35 cellular contexts compared by ENCODE assay signal in genomic region chr2:219581346-219581745, GRCh38. TPM values are rescaled to one million over a fixed set of nuclear protein-coding genes. Genes with fewer than 3 reads are reported as not detected.
"Had no signal": no experiment of that assay in that cellular context is flagged by ENCODE, and none has a peak within 500 bp of the region (broad histone marks: within the 10 kb centered on the region; RNA-seq: fewer than 3 reads in every experiment).

No MANE protein-coding gene starts in this region.

- H3K4me3 ChIP-seq: adrenal gland, body of pancreas, breast epithelium had no signal

- FAIRE-seq: astrocyte, TTC549 had no signal

- H3K9me3 ChIP-seq: adrenal gland, body of pancreas, breast epithelium had no signal

- H3K27me3 ChIP-seq: adrenal gland, body of pancreas, brain microvascular endothelial cell, breast epithelium had no signal

- H3K27ac ChIP-seq: adrenal gland, body of pancreas, brain microvascular endothelial cell, breast epithelium, VCaP had no signal

- ATAC-seq: activated CD8-positive, alpha-beta T cell treated with anti-CD3 and anti-CD28 coated beads for 36 hours; activated naive CD4-positive, alpha-beta T cell treated with anti-CD3 and anti-CD28 coated beads, Interleukin-2, amount 50 U/mL, for 72 hours; activated T-cell treated with anti-CD3 and anti-CD28 coated beads, Interleukin-2, amount 50 U/mL, for 4 hours; activated T-cell treated with anti-CD3 and anti-CD28 coated beads, Interleukin-2, amount 50 U/mL, for 72 hours; activated T-helper 17 cell treated with anti-CD3 and anti-CD28 coated beads, Interleukin-2, amount 50 U/mL, for 72 hours; body of pancreas had no signal

- H3K36me3 ChIP-seq: adrenal gland, brain microvascular endothelial cell, breast epithelium had no signal

- DNase-seq: activated B cell treated with CpG ODN at 0.5 μM for 24 hours; activated CD4-positive, alpha-beta memory T cell treated with anti-CD3 and anti-CD28 coated beads for 36 hours; activated CD4-positive, alpha-beta T cell treated with anti-CD3 and anti-CD28 coated beads for 4 hours; activated CD4-positive, alpha-beta T cell treated with anti-CD3 and anti-CD28 coated beads, Interleukin-2, amount 10 ng/mL, durations not matched to agents 24 days and 14 days; activated CD4-positive, alpha-beta T cell treated with anti-CD3 and anti-CD28 coated beads, Interleukin-2, amount 50 U/mL, for 1 hour; activated CD4-positive, alpha-beta T cell treated with anti-CD3 and anti-CD28 coated beads, Interleukin-2, amount 50 U/mL, for 4 hours; activated CD4-positive, CD25-positive, alpha-beta regulatory T cell treated with anti-CD3 and anti-CD28 coated beads, Interleukin-2, amount 50 U/mL, for 72 hours; activated CD8-positive, alpha-beta memory T cell treated with anti-CD3 and anti-CD28 coated beads, Interleukin-2, amount 50 U/mL, for 4 hours; activated CD8-positive, alpha-beta T cell treated with anti-CD3 and anti-CD28 coated beads for 36 hours; activated effector memory CD4-positive, alpha-beta T cell treated with anti-CD3 and anti-CD28 coated beads, Interleukin-2, amount 50 U/mL, for 16 hours; activated gamma-delta T cell treated with Interleukin-2 at 50 U/mL for 16 hours; activated naive CD4-positive, alpha-beta T cell; activated naive CD4-positive, alpha-beta T cell treated with anti-CD3 and anti-CD28 coated beads for 36 hours; activated naive CD4-positive, alpha-beta T cell treated with anti-CD3 and anti-CD28 coated beads, Interleukin-2, amount 50 U/mL, for 16 hours; activated naive CD8-positive, alpha-beta T cell treated with anti-CD3 and anti-CD28 coated beads for 36 hours; activated T-cell treated with anti-CD3 and anti-CD28 coated beads for 4 hours; activated T-cell treated with anti-CD3 and anti-CD28 coated beads, Interleukin-2, amount 50 U/mL, for 1 hour; activated T-cell treated with anti-CD3 and anti-CD28 coated beads, Interleukin-2, amount 50 U/mL, for 4 hours; activated T-cell treated with anti-CD3 and anti-CD28 coated beads, Interleukin-2, amount 50 U/mL, for 72 hours; adrenal gland; amniotic stem cell; aorta; body of pancreas; brain microvascular endothelial cell; central memory CD4-positive, alpha-beta T cell; T-helper 2 cell; T-helper 9 cell had no signal

- H3K4me1 ChIP-seq: adrenal gland, breast epithelium had no signal

RNA-seq across cellular contexts. Expression of gene INHA, which starts 9.2 kb away (rescaled TPM):
- total RNA-seq: activated B cell treated with CpG ODN at 0.5 μM for 24 hours; activated CD4-positive, alpha-beta memory T cell treated with anti-CD3 and anti-CD28 coated beads for 36 hours; activated CD4-positive, alpha-beta T cell treated with anti-CD3 and anti-CD28 coated beads, Interleukin-2, amount 10 ng/mL, durations not matched to agents 24 days and 14 days; activated CD8-positive, alpha-beta memory T cell treated with anti-CD3 and anti-CD28 coated beads for 36 hours; activated CD8-positive, alpha-beta T cell treated with anti-CD3 and anti-CD28 coated beads for 36 hours; activated naive CD4-positive, alpha-beta T cell treated with anti-CD3 and anti-CD28 coated beads for 36 hours; activated naive CD8-positive, alpha-beta T cell treated with anti-CD3 and anti-CD28 coated beads for 36 hours; activated T-cell treated with anti-CD3 and anti-CD28 coated beads, Interleukin-2, amount 50 U/mL, for 4 hours; activated T-cell treated with anti-CD3 and anti-CD28 coated beads, Interleukin-2, amount 50 U/mL, for 72 hours; activated T-helper 1 cell treated with anti-CD3 and anti-CD28 coated beads, Interleukin-12 subunit alpha, Interleukin-12 subunit beta, Interleukin-2, Interleukin-4 antibody, amounts not matched to agents 30 ng/mL and 10 ng/mL and 1 ng/mL, durations not matched to agents 14 hours and 24 hours and 36 hours; activated T-helper 17 cell treated with anti-CD3 and anti-CD28 coated beads, Interleukin-2, amount 50 U/mL, for 72 hours had no signal

RNA-seq across cellular contexts. Expression of gene OBSL1, which starts 10.0 kb away (rescaled TPM):
- total RNA-seq: activated B cell treated with CpG ODN at 0.5 μM for 24 hours had no signal
